In the genomic region with DNA sequence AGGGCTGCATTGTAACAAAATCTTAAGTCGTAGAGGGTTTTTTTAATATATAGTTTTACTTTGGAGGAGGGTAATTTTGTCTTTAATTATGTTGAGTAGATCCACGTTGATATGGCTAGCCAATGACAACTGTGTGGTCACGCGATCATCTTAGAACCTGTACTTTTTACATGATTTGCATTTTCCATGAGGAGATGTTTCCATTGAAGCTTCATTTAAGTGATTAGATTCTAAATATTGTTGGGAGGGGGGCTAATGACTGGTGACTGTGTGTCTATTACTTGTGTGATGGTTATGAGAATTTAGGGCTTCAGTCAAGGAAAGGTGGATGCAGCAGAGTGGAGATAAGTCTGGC, we compare ENCODE assay signal across 8 cellular contexts. TPM values are rescaled to one million over a fixed set of nuclear protein-coding genes. Genes with fewer than 3 reads are reported as not detected.
A peak's percentile ranks its signal among the peaks of the same experiment; 100 is the strongest.
DNase-seq lines count a peak whose midpoint lies in the region; ATAC-seq, FAIRE-seq and TF ChIP-seq lines count a peak whose summit lies in the region.
"Not testable (repeated sequence)": the region's sequence is repeated elsewhere in the genome, so short reads cannot be mapped to it uniquely, and the experiment has no call there.

No MANE protein-coding gene starts in this region.

- not testable (repeated sequence) for TF ChIP-seq POLR2A in testis (IDR thresholded peaks at IDR 0.05)

- H3K4me2 ChIP-seq in SK-N-SH (peak overlapping the region; percentile 77), keratinocyte (ENCODE audit: control insufficient read depth, extremely low read depth, insufficient read depth, low read depth, low read length) (peak overlapping the region; percentile 88)

- peaks cover 13% of the 10 kb centered on the region for H3K4me1 ChIP-seq in CD8-positive, alpha-beta memory T cell (ENCODE audit: insufficient read depth, low read length)
- H3K4me1 ChIP-seq in HUES48 (ENCODE audit: control insufficient read depth, insufficient read depth, low read length); SK-N-SH (ENCODE audit: control insufficient read depth in 1 of 2, insufficient read depth in 2 of 2, low read depth in 1 of 2, low read length in 1 of 2); keratinocyte (ENCODE audit: control insufficient read depth, extremely low read depth, insufficient read depth, low read length): not testable (repeated sequence)
- peaks cover 11% of the 10 kb centered on the region for H3K4me1 ChIP-seq in neuron (ENCODE audit: insufficient read depth, low read length)
- H3K4me1 ChIP-seq in testis, result peaks cover 11% of the 10 kb centered on the region

- not testable (repeated sequence) for H3K27me3 ChIP-seq in CD8-positive, alpha-beta memory T cell (ENCODE audit: insufficient read depth, low read length, poor library complexity, severe bottlenecking); HUES48 (ENCODE audit: control insufficient read depth, insufficient read depth, low read length); SK-N-SH (ENCODE audit: insufficient read depth); keratinocyte (ENCODE audit: control insufficient read depth, extremely low read depth, insufficient read depth, low read length); neuron (ENCODE audit: insufficient read depth, low read length); testis

- H3K4me3 ChIP-seq in CD8-positive, alpha-beta memory T cell (ENCODE audit: low read length), result peak overlapping the region; percentile 75
- H3K4me3 ChIP-seq in HUES48 (ENCODE audit: low read depth, low read length) (peak overlapping the region; percentile 81), SK-N-SH (ENCODE audit: low read depth in 2 of 2, low read length in 1 of 2) (peak overlapping the region; percentile 89 to 99), keratinocyte (ENCODE audit: control insufficient read depth in 2 of 3, extremely low read depth in 1 of 3, insufficient read depth in 2 of 3, low read depth in 1 of 3, low read length in 3 of 3) (peak overlapping the region; percentile 71 to 76 (median 71)), neuron (ENCODE audit: low read length) (peak overlapping the region; percentile 96), testis (peak overlapping the region; percentile 79 to 87)

- TF ChIP-seq CTCF in SK-N-SH (IDR thresholded peaks at IDR 0.05); keratinocyte (optimal IDR thresholded peaks at IDR 0.05 in 1 of 3, IDR thresholded peaks at IDR 0.05 in 1 of 3, conservative IDR thresholded peaks at IDR 0.05 in 1 of 3; ENCODE audit: extremely low read depth in 1 of 3, insufficient read depth in 2 of 3, low read length in 3 of 3); testis (IDR thresholded peaks at IDR 0.05): not testable (repeated sequence)

- WGBS in SK-N-SH (ENCODE audit: low lambda C conversion rate), result 2% methylated on average over 4 of the region's 4 CpGs
- 0 to 5% methylated on average over 4 of the region's 4 CpGs for WGBS in testis, 2 donors

- peaks cover 0 to 36% (median 1%) of the 10 kb centered on the region in 3 donors for H3K36me3 Mint-ChIP-seq in CD8-positive, alpha-beta memory T cell
- peaks cover 30% of the 10 kb centered on the region for H3K36me3 Mint-ChIP-seq in activated naive CD8-positive, alpha-beta T cell treated with anti-CD3 and anti-CD28 coated beads, Interleukin-2, amount 50 U/mL, for 24 hours (ENCODE audit: low read depth)

- not testable (repeated sequence) for H3K9me3 Mint-ChIP-seq in CD8-positive, alpha-beta memory T cell; activated naive CD8-positive, alpha-beta T cell treated with anti-CD3 and anti-CD28 coated beads, Interleukin-2, amount 50 U/mL, for 24 hours

- DNase-seq in CD8-positive, alpha-beta memory T cell; SK-N-SH; activated naive CD8-positive, alpha-beta T cell treated with anti-CD3 and anti-CD28 coated beads, Interleukin-2, amount 50 U/mL, for 24 hours; keratinocyte (ENCODE audit: low read depth, low spot score); testis: not testable (repeated sequence)
- peak; percentile 12 for DNase-seq in epidermal melanocyte (ENCODE audit: insufficient read length, low spot score)

- peaks cover 20% of the 10 kb centered on the region for H3F3A ChIP-seq in SK-N-SH (replicated peaks; ENCODE audit: insufficient read depth)

- not testable (repeated sequence) for FAIRE-seq in keratinocyte (lab: Jason Lieb, UNC)

- not testable (repeated sequence) for H3K27me3 Mint-ChIP-seq in CD8-positive, alpha-beta memory T cell; activated naive CD8-positive, alpha-beta T cell treated with anti-CD3 and anti-CD28 coated beads, Interleukin-2, amount 50 U/mL, for 24 hours

- not testable (repeated sequence) for H3K9me2 ChIP-seq in SK-N-SH

- CTCF ChIA-PET in CD8-positive, alpha-beta memory T cell (lab: Charles Lee), result interaction anchor here (1.1 kb wide), 1 partner anchor 50 kb away, joined by 3 read pairs; no protein-coding TSS in a partner anchor
- CTCF ChIA-PET in SK-N-SH (lab: Yijun Ruan, JAX), result interaction anchor here (1.4 to 5.9 kb wide), 6 partner anchors 18 to 407 kb away, joined by 3 to 49 read pairs (median 26); no protein-coding TSS in a partner anchor

- POLR2A ChIA-PET in CD8-positive, alpha-beta memory T cell (lab: Charles Lee), result not testable (repeated sequence)
- POLR2A ChIA-PET in SK-N-SH (lab: Yijun Ruan, JAX), result interaction anchor here (1.2 kb wide), 1 partner anchor 120 kb away, joined by 3 read pairs; no protein-coding TSS in a partner anchor

- not testable (repeated sequence) for H3K36me3 ChIP-seq in CD8-positive, alpha-beta memory T cell (ENCODE audit: insufficient read depth, low read length); keratinocyte (ENCODE audit: control insufficient read depth in 2 of 2, extremely low read depth in 1 of 2, insufficient read depth in 2 of 2, low read length in 2 of 2); testis (ENCODE audit: low read depth, missing control alignments)
- H3K36me3 ChIP-seq in HUES48 (ENCODE audit: control insufficient read depth, insufficient read depth, low read length) (peaks cover 30% of the 10 kb centered on the region), SK-N-SH (replicated peaks in 1 of 2; ENCODE audit: control insufficient read depth in 1 of 2, insufficient read depth in 2 of 2, low read length in 1 of 2) (peaks cover 22 to 24% of the 10 kb centered on the region in 2 experiments), neuron (ENCODE audit: insufficient read depth, low read length) (peaks cover 16% of the 10 kb centered on the region)

- not testable (repeated sequence) for TF ChIP-seq RAD21 in SK-N-SH (IDR thresholded peaks at IDR 0.05; ENCODE audit: low read length)

- peak overlapping the region; percentile 100 for H2AFZ ChIP-seq in SK-N-SH (ENCODE audit: low read depth)
- H2AFZ ChIP-seq in keratinocyte (ENCODE audit: control insufficient read depth, low read length), result not testable (repeated sequence)
- peak overlapping the region; percentile 68 for H2AFZ ChIP-seq in neuron (ENCODE audit: low read depth, low read length)

- H3K27ac Mint-ChIP-seq in CD8-positive, alpha-beta memory T cell, result peak overlapping the region; percentile 88 to 99 (median 97)
- peak overlapping the region; percentile 94 for H3K27ac Mint-ChIP-seq in activated naive CD8-positive, alpha-beta T cell treated with anti-CD3 and anti-CD28 coated beads, Interleukin-2, amount 50 U/mL, for 24 hours

- peak; percentile 23 for ATAC-seq in activated naive CD8-positive, alpha-beta T cell treated with anti-CD3 and anti-CD28 coated beads, Interleukin-2, amount 50 U/mL, for 24 hours

- H3K4me1 Mint-ChIP-seq in CD8-positive, alpha-beta memory T cell, result peaks cover 20 to 39% (median 34%) of the 10 kb centered on the region in 3 donors
- peaks cover 41% of the 10 kb centered on the region for H3K4me1 Mint-ChIP-seq in activated naive CD8-positive, alpha-beta T cell treated with anti-CD3 and anti-CD28 coated beads, Interleukin-2, amount 50 U/mL, for 24 hours

- not testable (repeated sequence) for TF ChIP-seq EP300 in SK-N-SH (IDR thresholded peaks at IDR 0.05; ENCODE audit: borderline replicate concordance in 1 of 2, low read depth in 1 of 2, low read length in 1 of 2)

- peak overlapping the region; percentile 86 for H3K9ac ChIP-seq in HUES48 (ENCODE audit: low read depth, low read length)
- peak overlapping the region; percentile 91 for H3K9ac ChIP-seq in SK-N-SH
- H3K9ac ChIP-seq in keratinocyte (ENCODE audit: control insufficient read depth, extremely low read depth, insufficient read depth, low read length), result peak overlapping the region; percentile 85

- H3K9me3 ChIP-seq in CD8-positive, alpha-beta memory T cell (ENCODE audit: low read length); HUES48 (ENCODE audit: control insufficient read depth, insufficient read depth, low read length); SK-N-SH; keratinocyte (ENCODE audit: control insufficient read depth, low read depth, low read length); neuron (ENCODE audit: low read length); testis: not testable (repeated sequence)

- peak overlapping the region; percentile 92 to 99 (median 98) for H3K4me3 Mint-ChIP-seq in CD8-positive, alpha-beta memory T cell
- H3K4me3 Mint-ChIP-seq in activated naive CD8-positive, alpha-beta T cell treated with anti-CD3 and anti-CD28 coated beads, Interleukin-2, amount 50 U/mL, for 24 hours, result peak overlapping the region; percentile 98

- intact Hi-C loops in testis (cut with DNase I; ENCODE audit: low total_unique reads), result not testable (repeated sequence)

- H4K20me1 ChIP-seq in SK-N-SH (ENCODE audit: insufficient read depth); keratinocyte (ENCODE audit: control insufficient read depth, extremely low read depth, insufficient read depth, low read length): not testable (repeated sequence)

- H3K9me1 ChIP-seq in keratinocyte (ENCODE audit: control insufficient read depth, extremely low read depth, insufficient read depth, low read length), result not testable (repeated sequence)

- dilution Hi-C loops in keratinocyte (cut with MboI; ENCODE audit: extremely low pct_ligation_motif_present, low sequenced_read_pairs), result not testable (repeated sequence)

- H3K79me2 ChIP-seq in SK-N-SH (ENCODE audit: insufficient read depth), result peaks cover 50% of the 10 kb centered on the region
- peaks cover 26% of the 10 kb centered on the region for H3K79me2 ChIP-seq in keratinocyte (ENCODE audit: control insufficient read depth, insufficient read depth, low read length)

- H3K27ac ChIP-seq in CD8-positive, alpha-beta memory T cell (ENCODE audit: low read depth, low read length), result peak overlapping the region; percentile 81
- peak overlapping the region; percentile 95 for H3K27ac ChIP-seq in HUES48 (ENCODE audit: low read depth, low read length)
- peak overlapping the region; percentile 70 to 82 for H3K27ac ChIP-seq in SK-N-SH (ENCODE audit: low read depth in 2 of 2, low read length in 1 of 2)
- peak overlapping the region; percentile 79 for H3K27ac ChIP-seq in keratinocyte (ENCODE audit: control insufficient read depth, insufficient read depth, low read length)
- H3K27ac ChIP-seq in testis, result not testable (repeated sequence)

RNA-seq across cellular contexts. Expression of gene METTL2B, which starts 0.8 kb away (rescaled TPM):
- 10 to 100 TPM; 58.6 to 59.5 TPM for total RNA-seq in CD8-positive, alpha-beta memory T cell
- polyA plus RNA-seq in CD8-positive, alpha-beta memory T cell, result 38.3 TPM
- polyA plus RNA-seq in SK-N-SH (2012; rRNA removed) (22.5 and 27.8 TPM in 2 replicates), keratinocyte (20.9 to 30.7 TPM (median 23.7 TPM) in 3 replicates), testis (ENCODE audit: insufficient read depth, low read depth, low replicate concordance) (20.0 TPM)
- 27.0 and 27.7 TPM in 2 replicates for polyA plus RNA-seq in SK-N-SH (2012; cell fraction: cytosol; rRNA removed)
- polyA plus RNA-seq in SK-N-SH (2012; cell fraction: nucleus; rRNA removed), result 22.5 and 39.9 TPM in 2 replicates
- 34.6 TPM for polyA plus RNA-seq in keratinocyte (2011; ENCODE audit: low read depth)
- 14.9 and 26.5 TPM in 2 replicates for polyA plus RNA-seq in keratinocyte (2011; cell fraction: cytosol; rRNA removed)
- 22.4 and 30.6 TPM in 2 replicates for polyA plus RNA-seq in keratinocyte (2011; cell fraction: nucleus; rRNA removed)
- polyA plus RNA-seq in keratinocyte (2012; ENCODE audit: low replicate concordance), result 17.6 and 21.7 TPM in 2 replicates
- polyA minus RNA-seq in keratinocyte, result 9.2 to 36.1 TPM (median 22.4 TPM) in 3 replicates
- polyA minus RNA-seq in keratinocyte (2011; cell fraction: cytosol; rRNA and poly(A)+ RNA removed), result 28.0 TPM
- 17.5 and 25.0 TPM in 2 replicates for polyA minus RNA-seq in keratinocyte (2011; cell fraction: nucleus; rRNA and poly(A)+ RNA removed)
- total RNA-seq in testis, result 10 to 100 TPM; 26.7 to 27.1 TPM

RNA-seq across cellular contexts. Expression of gene HILPDA, which starts 21.6 kb away (rescaled TPM):
- total RNA-seq in CD8-positive, alpha-beta memory T cell, result 10 to 100 TPM; 16.7 to 17.5 TPM
- polyA plus RNA-seq in CD8-positive, alpha-beta memory T cell, result 2.5 TPM
- polyA plus RNA-seq in SK-N-SH (2012; rRNA removed) (24.0 and 29.1 TPM in 2 replicates), keratinocyte (12.8 to 41.6 TPM (median 17.9 TPM) in 3 replicates), testis (ENCODE audit: insufficient read depth, low read depth, low replicate concordance) (31.4 TPM)
- 20.5 and 25.9 TPM in 2 replicates for polyA plus RNA-seq in SK-N-SH (2012; cell fraction: cytosol; rRNA removed)
- polyA plus RNA-seq in SK-N-SH (2012; cell fraction: nucleus; rRNA removed), result 31.2 and 40.6 TPM in 2 replicates
- polyA plus RNA-seq in keratinocyte (2011; ENCODE audit: low read depth), result 5.1 TPM
- polyA plus RNA-seq in keratinocyte (2011; cell fraction: cytosol; rRNA removed), result 11.2 and 16.4 TPM in 2 replicates
- polyA plus RNA-seq in keratinocyte (2011; cell fraction: nucleus; rRNA removed), result 15.1 and 15.8 TPM in 2 replicates
- 5.8 and 19.6 TPM in 2 replicates for polyA plus RNA-seq in keratinocyte (2012; ENCODE audit: low replicate concordance)
- 11.2 to 26.9 TPM (median 11.3 TPM) in 3 replicates for polyA minus RNA-seq in keratinocyte
- 8.1 TPM for polyA minus RNA-seq in keratinocyte (2011; cell fraction: cytosol; rRNA and poly(A)+ RNA removed)
- 5.3 and 8.8 TPM in 2 replicates for polyA minus RNA-seq in keratinocyte (2011; cell fraction: nucleus; rRNA and poly(A)+ RNA removed)
- total RNA-seq in testis, result 10 to 100 TPM; 34.3 to 44.8 TPM
